In genomic region chr5:113282470-113282869, GRCh38 we compare ENCODE assay signal across 1 cellular context.
TF ChIP-seq lines count a peak whose summit lies in the region.

No MANE protein-coding gene starts in this region.

TF ChIP-seq in WTC11, 78 proteins besides CTCF, POLR2A, EP300 and RAD21 (continued from another document):
- TF ChIP-seq ZNF512 (CRISPR knock-in tag; IDR thresholded peaks at IDR 0.05; ENCODE audit: borderline replicate concordance) (no peak), ZNF532 (CRISPR knock-in tag; IDR thresholded peaks at IDR 0.05; ENCODE audit: borderline replicate concordance) (no peak), ZNF425 (CRISPR knock-in tag; conservative IDR thresholded peaks at IDR 0.05) (no peak), NFYB (CRISPR knock-in tag; conservative IDR thresholded peaks at IDR 0.05; ENCODE audit: low read depth) (no peak), FOXP4 (CRISPR knock-in tag; IDR thresholded peaks at IDR 0.05) (no peak), TP53 (CRISPR knock-in tag; IDR thresholded peaks at IDR 0.05) (no peak), ZSCAN18 (CRISPR knock-in tag; IDR thresholded peaks at IDR 0.05) (no peak), ESRRA (CRISPR knock-in tag; IDR thresholded peaks at IDR 0.05; ENCODE audit: borderline replicate concordance) (no peak), ZNF232 (CRISPR knock-in tag; IDR thresholded peaks at IDR 0.05) (no peak), SMAD4 (CRISPR knock-in tag; IDR thresholded peaks at IDR 0.05) (no peak), USF2 (CRISPR knock-in tag; IDR thresholded peaks at IDR 0.05) (no peak)
